Comparison of ENCODE assay signal across 8 cellular contexts in genomic region chr12:1800646-1801284, GRCh38. TPM values are rescaled to one million over a fixed set of nuclear protein-coding genes. Genes with fewer than 3 reads are reported as not detected.
DNase-seq lines count a peak whose midpoint lies in the region; ATAC-seq and TF ChIP-seq lines count a peak whose summit lies in the region.

No MANE protein-coding gene starts in this region.

- peaks cover 23 to 35% of the 10 kb centered on the region in 2 donors for H3K4me1 Mint-ChIP-seq in stimulated activated naive B cell treated with anti-CD40 and anti-IgM and Interleukin-4, amounts not matched to agents 10 μg/mL and 1 μg/mL and 100 μg/mL, for 72 hours

- no peaks in the 10 kb centered on the region for H3K27me3 Mint-ChIP-seq in stimulated activated naive B cell treated with anti-CD40 and anti-IgM and Interleukin-4, amounts not matched to agents 10 μg/mL and 1 μg/mL and 100 μg/mL, for 72 hours

- no peaks in the 10 kb centered on the region for H3K36me3 Mint-ChIP-seq in stimulated activated naive B cell treated with anti-CD40 and anti-IgM and Interleukin-4, amounts not matched to agents 10 μg/mL and 1 μg/mL and 100 μg/mL, for 72 hours

- no peak overlapping the region for H3K4me3 ChIP-seq in cardiac muscle cell
- H3K4me3 ChIP-seq in fibroblast of mammary gland (ENCODE audit: control insufficient read depth, low read depth, low read length): no peak overlapping the region

- no peak for ATAC-seq in left cardiac atrium
- ATAC-seq in stimulated activated naive B cell treated with anti-CD40 and anti-IgM and Interleukin-4, amounts not matched to agents 10 μg/mL and 1 μg/mL and 100 μg/mL, for 72 hours (replicated peaks): peak; percentile 24 to 37
- ATAC-seq in activated CD4-positive, CD25-positive, alpha-beta regulatory T cell treated with anti-CD3 and anti-CD28 coated beads, Interleukin-2, amount 50 U/mL, for 24 hours: no peak
- ATAC-seq in HG03460 (IDR thresholded peaks at IDR 0.05; ENCODE audit: unreplicated experiment): no peak

- peak in 1 of 2 donors; percentile 81 for DNase-seq in cardiac muscle cell (ENCODE audit: low read depth in 1 of 2, low spot score in 1 of 2)
- no peak for DNase-seq in left cardiac atrium
- DNase-seq in NCI-H2171 treated with DMSO at 0.1 percent for 48 hours (lab: John Stamatoyannopoulos, UW): peak; percentile 81
- DNase-seq in fibroblast of mammary gland (ENCODE audit: low read depth): peak; percentile 66
- peak; percentile 43 for DNase-seq in stimulated activated naive B cell treated with anti-CD40 and anti-IgM and Interleukin-4, amounts not matched to agents 10 μg/mL and 1 μg/mL and 100 μg/mL, for 72 hours
- DNase-seq in ureter (ENCODE audit: low spot score): no peak

- no peaks in the 10 kb centered on the region for H3K36me3 ChIP-seq in cardiac muscle cell

- H3K27ac ChIP-seq in cardiac muscle cell: no peak overlapping the region

- TF ChIP-seq CTCF in cardiac muscle cell (IDR thresholded peaks at IDR 0.05; ENCODE audit: low read depth, low read length): peak; percentile 36
- peak; percentile 44 for TF ChIP-seq CTCF in fibroblast of mammary gland (conservative IDR thresholded peaks at IDR 0.05; ENCODE audit: control insufficient read depth, insufficient read depth, low read depth, low read length)

- no peaks in the 10 kb centered on the region for H3K4me1 ChIP-seq in cardiac muscle cell (ENCODE audit: low read depth)

- H3K27ac Mint-ChIP-seq in stimulated activated naive B cell treated with anti-CD40 and anti-IgM and Interleukin-4, amounts not matched to agents 10 μg/mL and 1 μg/mL and 100 μg/mL, for 72 hours: peak overlapping the region; percentile 51

- no peaks in the 10 kb centered on the region for H3K9me3 ChIP-seq in cardiac muscle cell (ENCODE audit: low read depth)

- peak overlapping the region in 1 of 2 donors; percentile 36 for H3K4me3 Mint-ChIP-seq in stimulated activated naive B cell treated with anti-CD40 and anti-IgM and Interleukin-4, amounts not matched to agents 10 μg/mL and 1 μg/mL and 100 μg/mL, for 72 hours

- peaks cover 2 to 5% of the 10 kb centered on the region in 2 donors for H3K9me3 Mint-ChIP-seq in stimulated activated naive B cell treated with anti-CD40 and anti-IgM and Interleukin-4, amounts not matched to agents 10 μg/mL and 1 μg/mL and 100 μg/mL, for 72 hours

- intact Hi-C loops in left cardiac atrium (cut with DNase I): no loop called here

- no peaks in the 10 kb centered on the region for H3K27me3 ChIP-seq in cardiac muscle cell

RNA-seq across cellular contexts. Expression of gene LRTM2, which starts 19.6 kb away (rescaled TPM):
- total RNA-seq in cardiac muscle cell (not detected in 2 replicates), left cardiac atrium (not detected), ureter (not detected)
- polyA plus RNA-seq in cardiac muscle cell: not detected in 2 replicates

Comparison
In these comparisons a context has a peak if more than half of its experiments do, and no peak if none do; other contexts are left out.
1. DNase-seq: peak in NCI-H2171 treated with DMSO at 0.1 percent for 48 hours (single experiment), fibroblast of mammary gland (single experiment) and stimulated activated naive B cell treated with anti-CD40 and anti-IgM and Interleukin-4, amounts not matched to agents 10 μg/mL and 1 μg/mL and 100 μg/mL, for 72 hours (single experiment); none in left cardiac atrium (single experiment) and ureter (single experiment).
2. ATAC-seq: peak in stimulated activated naive B cell treated with anti-CD40 and anti-IgM and Interleukin-4, amounts not matched to agents 10 μg/mL and 1 μg/mL and 100 μg/mL, for 72 hours (2 of 2); none in left cardiac atrium (0 of 2), activated CD4-positive, CD25-positive, alpha-beta regulatory T cell treated with anti-CD3 and anti-CD28 coated beads, Interleukin-2, amount 50 U/mL, for 24 hours (0 of 2) and HG03460 (single experiment).